ENCODE assay signal across 17 cellular contexts in genomic region chr15:22808240-22808639, GRCh38. TPM values are rescaled to one million over a fixed set of nuclear protein-coding genes. Genes with fewer than 3 reads are reported as not detected.
DNase-seq lines count a peak whose midpoint lies in the region; ATAC-seq and TF ChIP-seq lines count a peak whose summit lies in the region.
"Had no signal": no experiment of that assay in that cellular context is flagged by ENCODE, and none has a peak within 500 bp of the region (broad histone marks: within the 10 kb centered on the region; RNA-seq: fewer than 3 reads in every experiment).

No MANE protein-coding gene starts in this region.

- H3K4me1 ChIP-seq in RWPE2 (ENCODE audit: insufficient read depth, poor library complexity, severe bottlenecking): no peaks in the 10 kb centered on the region
- H3K4me1 ChIP-seq in right lobe of liver: peaks cover 0 to 7% (median 0%) of the 10 kb centered on the region in 4 donors
- peaks cover 0 to 16% (median 2%) of the 10 kb centered on the region in 4 donors for H3K4me1 ChIP-seq in stomach

- peaks cover 23% of the 10 kb centered on the region for H3K4me1 Mint-ChIP-seq in activated T-cell treated with anti-CD3 and anti-CD28 coated beads, Interleukin-2, amount 50 U/mL, for 24 hours (ENCODE audit: low read depth)

- H3K27ac Mint-ChIP-seq in activated T-cell treated with anti-CD3 and anti-CD28 coated beads, Interleukin-2, amount 50 U/mL, for 24 hours: no peak overlapping the region
- H3K27ac Mint-ChIP-seq: B cell had no signal

- TF ChIP-seq EP300 in stomach (IDR thresholded peaks at IDR 0.05): no peak

- H3K36me3 ChIP-seq in RWPE2 (ENCODE audit: low read depth) (peaks cover 9% of the 10 kb centered on the region; the same call in 1 of the 2 replicates), right lobe of liver (no peaks in the 10 kb centered on the region), stomach (peaks cover 0 to 18% (median 10%) of the 10 kb centered on the region in 4 donors)

- ATAC-seq in Right ventricle myocardium inferior (no peak), left cardiac atrium (no peak), RWPE2 (ENCODE audit: low read depth) (no peak), right lobe of liver (peak; percentile 96 to 98 (median 98)), GM18858 (IDR thresholded peaks at IDR 0.05; ENCODE audit: unreplicated experiment) (no peak)

- no peak overlapping the region for H3K27ac ChIP-seq in RWPE2 (ENCODE audit: poor library complexity, severe bottlenecking)
- H3K27ac ChIP-seq in right lobe of liver: no peak overlapping the region
- no peak overlapping the region for H3K27ac ChIP-seq in stomach

- H3K9me3 ChIP-seq in RWPE2 (ENCODE audit: severe bottlenecking): no peaks in the 10 kb centered on the region
- H3K9me3 ChIP-seq in right lobe of liver: no peaks in the 10 kb centered on the region
- no peaks in the 10 kb centered on the region for H3K9me3 ChIP-seq in stomach

- TF ChIP-seq POLR2A in right lobe of liver (IDR thresholded peaks at IDR 0.05): no peak
- no peak for TF ChIP-seq POLR2A in stomach (IDR thresholded peaks at IDR 0.05)

- H3K4me3 ChIP-seq in RWPE2 (ENCODE audit: severe bottlenecking): no peak overlapping the region
- H3K4me3 ChIP-seq in right lobe of liver: no peak overlapping the region
- no peak overlapping the region for H3K4me3 ChIP-seq in stomach

- H3K9me3 Mint-ChIP-seq in activated T-cell treated with anti-CD3 and anti-CD28 coated beads, Interleukin-2, amount 50 U/mL, for 24 hours: no peaks in the 10 kb centered on the region

- H3K27me3 Mint-ChIP-seq in activated T-cell treated with anti-CD3 and anti-CD28 coated beads, Interleukin-2, amount 50 U/mL, for 24 hours: no peaks in the 10 kb centered on the region
- H3K27me3 Mint-ChIP-seq: B cell had no signal

- intact Hi-C loops in Right ventricle myocardium inferior (cut with DNase I) (no loop called here), left cardiac atrium (cut with DNase I) (no loop called here), right lobe of liver (cut with DNase I) (no loop called here), stomach (cut with DNase I; ENCODE audit: low total_unique reads) (no loop called here)

- 32% methylated on average over 4 of the region's 4 CpGs for WGBS in right lobe of liver (ENCODE audit: insufficient coverage, low coverage, low lambda C conversion rate, missing lambda C conversion rate)
- whole genome bisulfite sequencing in stomach, 5 donors: 41 to 72% (median 46%) methylated on average over 4 of the region's 4 CpGs

- H3K36me3 Mint-ChIP-seq in activated T-cell treated with anti-CD3 and anti-CD28 coated beads, Interleukin-2, amount 50 U/mL, for 24 hours (ENCODE audit: low read depth): peaks cover 42% of the 10 kb centered on the region

- H3K27me3 ChIP-seq in RWPE2 (ENCODE audit: insufficient read depth, poor library complexity, severe bottlenecking) (no peaks in the 10 kb centered on the region), right lobe of liver (no peaks in the 10 kb centered on the region), stomach (no peaks in the 10 kb centered on the region)

- no peak overlapping the region for H3K4me3 Mint-ChIP-seq in activated T-cell treated with anti-CD3 and anti-CD28 coated beads, Interleukin-2, amount 50 U/mL, for 24 hours
- H3K4me3 Mint-ChIP-seq: B cell had no signal

- DNase-seq in Right ventricle myocardium inferior (ENCODE audit: missing footprints) (peak; percentile 25), left cardiac atrium (no peak), RWPE2 (ENCODE audit: low spot score) (peak; percentile 35), right lobe of liver (peak; percentile 77 to 82 (median 79)), stomach (peak; percentile 37), cortex of kidney (lab: John Stamatoyannopoulos, UW) (no peak)
- DNase-seq in activated T-cell treated with anti-CD3 and anti-CD28 coated beads, Interleukin-2, amount 50 U/mL, for 24 hours: no peak
- DNase-seq: DMS79; H7; Kasumi-1; NCI-H1417 treated with DMSO at 0.1 percent for 48 hours; NCI-H187; NCI-H446 treated with DMSO at 0.1 percent for 48 hours; NK-92 treated with Interleukin-12 subunit alpha and Interleukin-12 subunit beta, amount 100 ng/mL, for 24 hours; SHP77 had no signal

- TF ChIP-seq CTCF in RWPE2 (IDR thresholded peaks at IDR 0.05; ENCODE audit: poor library complexity, severe bottlenecking) (no peak), right lobe of liver (IDR thresholded peaks at IDR 0.05) (no peak), stomach (IDR thresholded peaks at IDR 0.05) (no peak)

RNA-seq across cellular contexts. Expression of gene NIPA1, which starts 21.8 kb away (rescaled TPM):
- total RNA-seq in Right ventricle myocardium inferior: 5.4 TPM
- 1 to 10 TPM; 5.3 to 7.4 TPM for total RNA-seq in left cardiac atrium
- 10 to 100 TPM in 1 of 6 experiments, 1 to 10 TPM in 5; 7.5 to 12.3 (median 8.7) TPM for total RNA-seq in right lobe of liver
- total RNA-seq in stomach: 10 to 100 TPM in 4 of 5 donors, 1 to 10 TPM in 1; 1.7 to 19.1 (median 12.9) TPM
- polyA plus RNA-seq in stomach: 1 to 10 TPM; 2.9 to 4.6 (median 3.5) TPM

RNA-seq across cellular contexts. Expression of gene NIPA2, which starts 30.2 kb away (rescaled TPM):
- 22.6 TPM for total RNA-seq in Right ventricle myocardium inferior
- total RNA-seq in left cardiac atrium: 10 to 100 TPM; 23.7 to 35.6 TPM
- 10 to 100 TPM; 15.1 to 27.9 (median 21.3) TPM for total RNA-seq in right lobe of liver
- 100 to 1,000 TPM in 1 of 5 donors, 10 to 100 TPM in 3, 1 to 10 TPM in 1; 1.2 to 280 (median 62.7) TPM for total RNA-seq in stomach
- polyA plus RNA-seq in stomach: 10 to 100 TPM in 2 of 3 donors, 1 to 10 TPM in 1; 9.7 to 13.0 (median 12.5) TPM

Comparison
In these comparisons a context has a peak if more than half of its experiments do, and no peak if none do; other contexts are left out.
1. DNase-seq: peak in Right ventricle myocardium inferior (single experiment), RWPE2 (single experiment), right lobe of liver (3 of 3) and stomach (single experiment); none in left cardiac atrium (single experiment), activated T-cell treated with anti-CD3 and anti-CD28 coated beads, Interleukin-2, amount 50 U/mL, for 24 hours (single experiment) and cortex of kidney (single experiment).
2. ATAC-seq: peak in right lobe of liver (4 of 4); none in Right ventricle myocardium inferior (single experiment), left cardiac atrium (0 of 2), RWPE2 (single experiment) and GM18858 (single experiment).